ENCODE assay signal across 8 cellular contexts in genomic region chr3:87082806-87083440, GRCh38.
DNase-seq lines count a peak whose midpoint lies in the region; ATAC-seq, FAIRE-seq and TF ChIP-seq lines count a peak whose summit lies in the region.

No MANE protein-coding gene starts in this region.

- TF ChIP-seq POLR2A in GM18505 (IDR thresholded peaks at IDR 0.05; ENCODE audit: borderline replicate concordance, extremely low read depth, insufficient read depth, insufficient read length) = no peak
- no peak for TF ChIP-seq POLR2A in HepG2 (IDR thresholded peaks at IDR 0.05; ENCODE audit: insufficient read depth in 1 of 2, low read depth in 2 of 2, low read length in 2 of 2)

- peak; percentile 49 for FAIRE-seq in HepG2 (lab: Jason Lieb, UNC)

- BruUV-seq in HepG2 (replicated peaks; lab: Mats Ljungman, UMichigan) = no TSS peak

- no peak overlapping the region for H3K27ac ChIP-seq in HepG2 (ENCODE audit: extremely low read length, insufficient read depth, low read length)

- H3K4me3 ChIP-seq in AG04449 (ENCODE audit: low read depth, low read length) (no peak overlapping the region), cardiac fibroblast (replicated peaks in 1 of 2; ENCODE audit: low read depth in 2 of 2, low read length in 2 of 2) (no peak overlapping the region), HepG2 (replicated peaks in 1 of 3; ENCODE audit: insufficient read depth in 1 of 3, low read depth in 2 of 3, low read length in 3 of 3) (no peak overlapping the region)

- TF ChIP-seq RAD21 in HepG2 (CRISPR knock-in tag; IDR thresholded peaks at IDR 0.05) = 0 out of 2 replicates have a peak, but pooled peaks have one; percentile 12

- H3K9me3 ChIP-seq in HepG2 (ENCODE audit: low read length) = no peaks in the 10 kb centered on the region

- peak; percentile 83 for ATAC-seq in GM18505 (IDR thresholded peaks at IDR 0.05; ENCODE audit: unreplicated experiment)
- ATAC-seq in HG03108 (IDR thresholded peaks at IDR 0.05; ENCODE audit: unreplicated experiment) = peak; percentile 68
- peak; percentile 90 for ATAC-seq in HepG2
- no peak for ATAC-seq in HG03280 (IDR thresholded peaks at IDR 0.05; ENCODE audit: unreplicated experiment)

- intact Hi-C loops in HepG2 (cut with micrococcal nuclease; ENCODE audit: unreplicated experiment) = loop anchor here (1.0 kb wide), 3 partner anchors 76 to 309 kb away; no protein-coding TSS in a partner anchor

- H3K27me3 ChIP-seq in HepG2 (ENCODE audit: control insufficient read depth in 1 of 2, insufficient read depth in 2 of 2, low read length in 2 of 2) = no peaks in the 10 kb centered on the region

- TF ChIP-seq EP300 in HepG2 (IDR thresholded peaks at IDR 0.05; ENCODE audit: low read depth in 2 of 2, low read length in 2 of 2) (no peak), HepG2 (CRISPR knock-in tag; IDR thresholded peaks at IDR 0.05; ENCODE audit: borderline replicate concordance) (no peak)

- no peaks in the 10 kb centered on the region for H3K4me1 ChIP-seq in HepG2 (ENCODE audit: insufficient read depth, low read length)

- no peak overlapping the region for H2AFZ ChIP-seq in HepG2 (ENCODE audit: low read length)

- 0% methylated on average over 4 of the region's 6 CpGs for WGBS in HepG2 (ENCODE audit: low lambda C conversion rate)

- H3K4me2 ChIP-seq in HepG2 (ENCODE audit: low read depth, low read length) = no peak overlapping the region

- no peak overlapping the region for H3K9ac ChIP-seq in HepG2 (ENCODE audit: insufficient read depth, low read depth, low read length)

- POLR2A ChIA-PET in AG04449 (lab: Yijun Ruan, JAX) (interaction anchor here (0.7 kb wide), 1 partner anchor 8 kb away, joined by 3 read pairs; no protein-coding TSS in a partner anchor), HepG2 (lab: Yijun Ruan, JAX) (no interaction called here)

- DNase-seq in AG04449 (ENCODE audit: low read depth, low spot score) = no peak
- DNase-seq in NCI-H524 treated with DMSO at 0.1 percent for 48 hours (lab: John Stamatoyannopoulos, UW) = peak; percentile 25
- DNase-seq in cardiac fibroblast (ENCODE audit: low read depth in 2 of 2) = peak; percentile 81 to 87
- peak; percentile 34 for DNase-seq in HepG2 (ENCODE audit: low spot score)
- DNase-seq in effector CD4-positive, alpha-beta T cell = no peak

- H3K79me2 ChIP-seq in HepG2 (ENCODE audit: insufficient read depth, low read length) = no peaks in the 10 kb centered on the region

- no peaks in the 10 kb centered on the region for H3K36me3 ChIP-seq in HepG2 (replicated peaks in 1 of 2; ENCODE audit: control insufficient read depth in 1 of 2, insufficient read depth in 2 of 2, low read length in 2 of 2)

- TF ChIP-seq CTCF in AG04449 (IDR thresholded peaks at IDR 0.05; ENCODE audit: insufficient read depth, low read length, missing control alignments) (peak; percentile 61), cardiac fibroblast (IDR thresholded peaks at IDR 0.05; ENCODE audit: low read depth, low read length) (peak; percentile 64), HepG2 (CRISPR knock-in tag; IDR thresholded peaks at IDR 0.05) (peak; percentile 70)

- in situ Hi-C loops in HepG2 (cut with HindIII; ENCODE audit: extremely low pct_ligation_motif_present, low pct_unique_long_range_greater_than_20kb) = loop anchor here (5.0 kb wide), 1 partner anchor 311 kb away; no protein-coding TSS in a partner anchor

- CTCF ChIA-PET in AG04449 (lab: Yijun Ruan, JAX) = interaction anchor here (0.7 to 9.8 kb wide), 42 partner anchors 9 to 931 kb away, joined by 3 to 165 read pairs (median 4); partner anchors contain the start of gene VGLL3
- CTCF ChIA-PET in HepG2 (lab: Yijun Ruan, JAX; ENCODE audit: low intra/inter-chr PET ratio, low total read pairs) = interaction anchor here (1.1 to 1.9 kb wide), 4 partner anchors 76 to 381 kb away, joined by 4 to 12 read pairs (median 8); no protein-coding TSS in a partner anchor

- H4K20me1 ChIP-seq in HepG2 (ENCODE audit: insufficient read depth, low read length) = no peaks in the 10 kb centered on the region

TF ChIP-seq in HepG2, 621 proteins besides CTCF, POLR2A, EP300 and RAD21:
- TF ChIP-seq RFX3 (CRISPR knock-in tag; IDR thresholded peaks at IDR 0.05) (no peak), SMC3 (IDR thresholded peaks at IDR 0.05; ENCODE audit: low read length) (peak; percentile 53; the same call in 1 of the 2 replicates), STAG1 (CRISPR knock-in tag; IDR thresholded peaks at IDR 0.05) (peak; percentile 66), FOXK2 (IDR thresholded peaks at IDR 0.05) (no peak)

Comparison
In these comparisons a context has a peak if more than half of its experiments do, and no peak if none do; other contexts are left out.
1. DNase-seq: peak in NCI-H524 treated with DMSO at 0.1 percent for 48 hours (single experiment), cardiac fibroblast (2 of 2) and HepG2 (single experiment); none in AG04449 (single experiment) and effector CD4-positive, alpha-beta T cell (single experiment).
2. Peak in every context shown above with its lines, with median percentiles within 50 percentile points of each other: CTCF ChIP-seq.